Comparison of ENCODE assay signal across 27 cellular contexts in genomic region chr18:37654034-37654433, GRCh38.
"Had no signal": no experiment of that assay in that cellular context is flagged by ENCODE, and none has a peak within 500 bp of the region (broad histone marks: within the 10 kb centered on the region; RNA-seq: fewer than 3 reads in every experiment).

No MANE protein-coding gene starts in this region.

- H3K4me3 Mint-ChIP-seq: activated CD4-positive, alpha-beta T cell treated with anti-CD3 and anti-CD28 coated beads, Interleukin-2, amount 10 ng/mL, durations not matched to agents 7 days and 5 days; activated CD8-positive, alpha-beta T cell treated with anti-CD3 and anti-CD28 coated beads for 36 hours; activated T-cell treated with anti-CD3 and anti-CD28 coated beads, Interleukin-2, amount 50 U/mL, for 4 hours; activated T-helper 17 cell treated with anti-CD3 and anti-CD28 coated beads, Interleukin-2, amount 50 U/mL, for 72 hours; effector memory CD8-positive, alpha-beta T cell; naive thymus-derived CD8-positive, alpha-beta T cell; stimulated activated naive B cell treated with anti-CD40 and anti-IgM and Interleukin-4, amounts not matched to agents 10 μg/mL and 1 μg/mL and 100 μg/mL, for 72 hours; T-helper 1 cell treated with Interleukin-12 subunit alpha and Interleukin-12 subunit beta and Interleukin-4 antibody, amounts not matched to agents 30 μg/mL and 1 μg/mL, for 36 hours had no signal

- H3K9me3 Mint-ChIP-seq: activated T-helper 17 cell treated with anti-CD3 and anti-CD28 coated beads, Interleukin-2, amount 50 U/mL, for 72 hours had no signal

- H3K27ac Mint-ChIP-seq: activated CD4-positive, alpha-beta T cell treated with anti-CD3 and anti-CD28 coated beads, Interleukin-2, amount 10 ng/mL, durations not matched to agents 7 days and 5 days; activated CD8-positive, alpha-beta T cell treated with anti-CD3 and anti-CD28 coated beads for 36 hours; activated T-helper 17 cell treated with anti-CD3 and anti-CD28 coated beads, Interleukin-2, amount 50 U/mL, for 72 hours; effector memory CD8-positive, alpha-beta T cell; naive thymus-derived CD8-positive, alpha-beta T cell; stimulated activated naive B cell treated with anti-CD40 and anti-IgM and Interleukin-4, amounts not matched to agents 10 μg/mL and 1 μg/mL and 100 μg/mL, for 72 hours; T-helper 1 cell treated with Interleukin-12 subunit alpha and Interleukin-12 subunit beta and Interleukin-4 antibody, amounts not matched to agents 30 μg/mL and 1 μg/mL, for 36 hours had no signal

- H3K27me3 Mint-ChIP-seq: activated CD4-positive, alpha-beta T cell treated with anti-CD3 and anti-CD28 coated beads, Interleukin-2, amount 10 ng/mL, durations not matched to agents 7 days and 5 days; activated CD8-positive, alpha-beta T cell treated with anti-CD3 and anti-CD28 coated beads for 36 hours; activated T-helper 17 cell treated with anti-CD3 and anti-CD28 coated beads, Interleukin-2, amount 50 U/mL, for 72 hours; effector memory CD8-positive, alpha-beta T cell; stimulated activated naive B cell treated with anti-CD40 and anti-IgM and Interleukin-4, amounts not matched to agents 10 μg/mL and 1 μg/mL and 100 μg/mL, for 72 hours had no signal

- ATAC-seq: activated CD8-positive, alpha-beta T cell treated with anti-CD3 and anti-CD28 coated beads for 36 hours; activated T-cell treated with anti-CD3 and anti-CD28 coated beads, Interleukin-2, amount 50 U/mL, for 4 hours; activated T-helper 17 cell treated with anti-CD3 and anti-CD28 coated beads, Interleukin-2, amount 50 U/mL, for 72 hours; effector memory CD8-positive, alpha-beta T cell; naive thymus-derived CD8-positive, alpha-beta T cell; stimulated activated naive B cell treated with anti-CD40 and anti-IgM and Interleukin-4, amounts not matched to agents 10 μg/mL and 1 μg/mL and 100 μg/mL, for 72 hours had no signal

- H3K4me3 ChIP-seq: coronary artery, left ventricle myocardium inferior, sigmoid colon, SK-N-MC, stomach, thyroid gland, upper lobe of left lung, vagina had no signal

- H3K27me3 ChIP-seq: sigmoid colon, thyroid gland, upper lobe of left lung, vagina had no signal

- DNase-seq: activated CD4-positive, alpha-beta T cell treated with anti-CD3 and anti-CD28 coated beads, Interleukin-2, amount 10 ng/mL, durations not matched to agents 7 days and 5 days; activated CD4-positive, CD25-positive, alpha-beta regulatory T cell treated with anti-CD3 and anti-CD28 coated beads, Interleukin-2, amount 50 U/mL, for 72 hours; activated CD8-positive, alpha-beta T cell treated with anti-CD3 and anti-CD28 coated beads for 36 hours; activated gamma-delta T cell treated with Interleukin-2 at 50 U/mL for 16 hours; activated naive CD4-positive, alpha-beta T cell treated with anti-CD3 and anti-CD28 coated beads, Interleukin-2, amount 50 U/mL, for 16 hours; activated T-cell treated with anti-CD3 and anti-CD28 coated beads, Interleukin-2, amount 50 U/mL, for 4 hours; dorsolateral prefrontal cortex; effector memory CD8-positive, alpha-beta T cell; foreskin fibroblast; head of caudate nucleus; left ventricle myocardium inferior; midbrain; naive thymus-derived CD8-positive, alpha-beta T cell; sigmoid colon; small intestine; stimulated activated CD4-positive, alpha-beta T cell treated with anti-CD3 and anti-CD28 coated beads, Interleukin-2, amount 100 ng/mL, for 24 hours; stimulated activated naive B cell treated with anti-CD40 and anti-IgM and Interleukin-4, amounts not matched to agents 10 μg/mL and 1 μg/mL and 100 μg/mL, for 72 hours; stomach; T1000; upper lobe of left lung; WERI-Rb-1 had no signal

- H3K36me3 ChIP-seq: left ventricle myocardium inferior, sigmoid colon, stomach, thyroid gland, upper lobe of left lung, vagina, WERI-Rb-1 had no signal

- H3K9me3 ChIP-seq: sigmoid colon, thyroid gland, vagina had no signal

- H3K4me1 Mint-ChIP-seq: activated CD4-positive, alpha-beta T cell treated with anti-CD3 and anti-CD28 coated beads, Interleukin-2, amount 10 ng/mL, durations not matched to agents 7 days and 5 days; activated T-helper 17 cell treated with anti-CD3 and anti-CD28 coated beads, Interleukin-2, amount 50 U/mL, for 72 hours; naive thymus-derived CD8-positive, alpha-beta T cell; stimulated activated naive B cell treated with anti-CD40 and anti-IgM and Interleukin-4, amounts not matched to agents 10 μg/mL and 1 μg/mL and 100 μg/mL, for 72 hours had no signal

- H3K27ac ChIP-seq: coronary artery, dorsolateral prefrontal cortex, left ventricle myocardium inferior, sigmoid colon, SK-N-MC, stomach, thyroid gland, upper lobe of left lung, vagina, WERI-Rb-1 had no signal

- H3K4me1 ChIP-seq: left ventricle myocardium inferior, sigmoid colon, stomach, thyroid gland, upper lobe of left lung, vagina had no signal
